1 cellular context compared by ENCODE assay signal in the genomic region with DNA sequence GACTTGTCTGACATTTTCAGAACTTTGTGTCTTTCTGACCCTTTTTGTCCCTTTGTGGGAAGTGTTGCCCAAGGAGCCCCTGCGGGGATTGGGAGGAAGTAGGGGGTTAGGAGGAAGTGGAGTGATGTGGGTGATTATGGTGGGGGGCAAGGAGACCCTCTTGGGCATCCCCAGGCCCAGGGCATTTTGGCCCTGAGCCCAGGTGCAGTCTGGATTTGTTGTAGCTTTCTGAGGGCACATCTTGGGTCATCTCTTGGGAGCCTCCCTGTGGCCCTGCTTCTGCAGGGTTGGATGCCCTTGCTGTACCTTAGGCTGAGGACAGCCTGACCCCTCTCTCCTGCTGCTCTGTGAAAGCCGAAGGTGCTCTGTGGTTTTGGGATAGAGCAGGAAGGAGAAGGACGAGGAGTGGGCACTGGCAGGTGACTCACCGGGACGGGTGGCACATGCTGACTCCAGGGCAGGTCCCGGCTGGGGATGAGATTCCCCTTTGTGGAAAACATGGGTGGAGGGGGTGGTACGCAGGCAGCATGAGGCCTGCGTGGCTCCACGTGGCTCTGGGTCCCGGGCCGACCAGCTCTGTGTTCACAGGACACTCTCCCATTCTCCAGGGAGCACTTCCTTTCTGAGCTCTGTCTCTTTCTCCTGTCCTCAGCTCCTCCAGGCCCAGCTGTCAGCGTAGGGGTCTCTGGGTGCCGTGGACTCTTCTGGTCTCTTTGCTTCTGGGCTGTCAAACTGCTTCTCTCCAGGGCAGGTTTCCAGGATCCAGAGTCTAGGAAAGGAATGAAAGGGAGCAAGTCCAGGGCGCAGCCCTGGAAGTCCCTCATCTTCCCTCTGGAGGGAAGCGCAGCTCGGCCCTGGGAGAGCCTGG.
TF ChIP-seq lines count a peak whose summit lies in the region.

No MANE protein-coding gene starts in this region.

TF ChIP-seq in HepG2, 621 proteins besides CTCF, POLR2A, EP300 and RAD21:
- TF ChIP-seq SNAPC2 (CRISPR knock-in tag; IDR thresholded peaks at IDR 0.05) = no peak
- no peak for TF ChIP-seq PLRG1 (conservative IDR thresholded peaks at IDR 0.05)
- no peak for TF ChIP-seq ZNF224 (CRISPR knock-in tag; IDR thresholded peaks at IDR 0.05)
- TF ChIP-seq ZNF558 (CRISPR knock-in tag; IDR thresholded peaks at IDR 0.05; ENCODE audit: borderline replicate concordance) = no peak
- no peak for TF ChIP-seq NFYC (CRISPR knock-in tag; IDR thresholded peaks at IDR 0.05)
